Comparison of ENCODE assay signal across 7 cellular contexts in genomic region chr12:94980577-94980976, GRCh38. TPM values are rescaled to one million over a fixed set of nuclear protein-coding genes. Genes with fewer than 3 reads are reported as not detected.
DNase-seq lines count a peak whose midpoint lies in the region; ATAC-seq and TF ChIP-seq lines count a peak whose summit lies in the region.

No MANE protein-coding gene starts in this region.

- H3K4me1 Mint-ChIP-seq in nephron progenitor cell (peaks cover 9% of the 10 kb centered on the region), WTC11 (peaks cover 10% of the 10 kb centered on the region)

- H3K9me3 Mint-ChIP-seq in nephron progenitor cell: no peaks in the 10 kb centered on the region
- no peaks in the 10 kb centered on the region for H3K9me3 Mint-ChIP-seq in WTC11

- peak; percentile 23 for DNase-seq in EH (ENCODE audit: low read depth)
- DNase-seq in cerebellar cortex (ENCODE audit: low spot score): peak; percentile 54
- DNase-seq in nephron progenitor cell: no peak
- DNase-seq in WTC11 (ENCODE audit: low spot score): no peak

- CTCF ChIA-PET in WTC11 (lab: Charles Lee): no interaction called here

- POLR2A ChIA-PET in WTC11 (lab: Charles Lee): no interaction called here

- H3K27ac Mint-ChIP-seq in nephron progenitor cell (no peak overlapping the region), WTC11 (no peak overlapping the region)

- no peaks in the 10 kb centered on the region for H3K27me3 Mint-ChIP-seq in nephron progenitor cell (ENCODE audit: low read depth, poor library complexity)
- H3K27me3 Mint-ChIP-seq in WTC11 (ENCODE audit: low read depth): no peaks in the 10 kb centered on the region

- no peak for ATAC-seq in WTC11
- ATAC-seq in HG03108 (IDR thresholded peaks at IDR 0.05; ENCODE audit: unreplicated experiment): no peak
- ATAC-seq in GM19328 (IDR thresholded peaks at IDR 0.05; ENCODE audit: unreplicated experiment): no peak

- TF ChIP-seq CTCF in LNCAP (IDR thresholded peaks at IDR 0.05) (peak; percentile 65), nephron progenitor cell (IDR thresholded peaks at IDR 0.05) (peak; percentile 10), WTC11 (IDR thresholded peaks at IDR 0.05) (no peak)

- H3K4me3 Mint-ChIP-seq in nephron progenitor cell (no peak overlapping the region), WTC11 (no peak overlapping the region)

- H3K36me3 Mint-ChIP-seq in nephron progenitor cell (ENCODE audit: low read depth) (peaks cover 13% of the 10 kb centered on the region), WTC11 (no peaks in the 10 kb centered on the region)

TF ChIP-seq in WTC11, 78 proteins besides CTCF, POLR2A, EP300 and RAD21:
- no peak for TF ChIP-seq MYBL2 (CRISPR knock-in tag; IDR thresholded peaks at IDR 0.05)
- TF ChIP-seq ATF1 (CRISPR knock-in tag; IDR thresholded peaks at IDR 0.05): no peak
- no peak for TF ChIP-seq NFYB (CRISPR knock-in tag; conservative IDR thresholded peaks at IDR 0.05; ENCODE audit: low read depth)
- no peak for TF ChIP-seq FOXK1 (CRISPR knock-in tag; IDR thresholded peaks at IDR 0.05)
- TF ChIP-seq ARID4B (CRISPR knock-in tag; IDR thresholded peaks at IDR 0.05; ENCODE audit: borderline replicate concordance): no peak
- TF ChIP-seq CREM (CRISPR knock-in tag; IDR thresholded peaks at IDR 0.05): no peak
- TF ChIP-seq ZBTB21 (CRISPR knock-in tag; IDR thresholded peaks at IDR 0.05; ENCODE audit: borderline replicate concordance): no peak
- no peak for TF ChIP-seq ZNF219 (CRISPR knock-in tag; IDR thresholded peaks at IDR 0.05; ENCODE audit: borderline replicate concordance)
- no peak for TF ChIP-seq ZNF232 (CRISPR knock-in tag; IDR thresholded peaks at IDR 0.05)
- TF ChIP-seq FOXP1 (CRISPR knock-in tag; IDR thresholded peaks at IDR 0.05; ENCODE audit: borderline replicate concordance): no peak
- TF ChIP-seq EMX1 (CRISPR knock-in tag; IDR thresholded peaks at IDR 0.05): no peak
- TF ChIP-seq GTF2I (CRISPR knock-in tag; conservative IDR thresholded peaks at IDR 0.05): no peak
- TF ChIP-seq, protein P1, sequence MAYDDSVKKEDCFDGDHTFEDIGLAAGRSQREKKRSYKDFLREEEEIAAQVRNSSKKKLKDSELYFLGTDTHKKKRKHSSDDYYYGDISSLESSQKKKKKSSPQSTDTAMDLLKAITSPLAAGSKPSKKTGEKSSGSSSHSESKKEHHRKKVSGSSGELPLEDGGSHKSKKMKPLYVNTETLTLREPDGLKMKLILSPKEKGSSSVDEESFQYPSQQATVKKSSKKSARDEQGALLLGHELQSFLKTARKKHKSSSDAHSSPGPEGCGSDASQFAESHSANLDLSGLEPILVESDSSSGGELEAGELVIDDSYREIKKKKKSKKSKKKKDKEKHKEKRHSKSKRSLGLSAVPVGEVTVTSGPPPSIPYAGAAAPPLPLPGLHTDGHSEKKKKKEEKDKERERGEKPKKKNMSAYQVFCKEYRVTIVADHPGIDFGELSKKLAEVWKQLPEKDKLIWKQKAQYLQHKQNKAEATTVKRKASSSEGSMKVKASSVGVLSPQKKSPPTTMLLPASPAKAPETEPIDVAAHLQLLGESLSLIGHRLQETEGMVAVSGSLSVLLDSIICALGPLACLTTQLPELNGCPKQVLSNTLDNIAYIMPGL (CRISPR knock-in tag; IDR thresholded peaks at IDR 0.05): no peak
- no peak for TF ChIP-seq NFE2L1 (CRISPR knock-in tag; IDR thresholded peaks at IDR 0.05)
- no peak for TF ChIP-seq NR3C1 (CRISPR knock-in tag; conservative IDR thresholded peaks at IDR 0.05; ENCODE audit: low read depth)
- no peak for TF ChIP-seq ZNF138 (CRISPR knock-in tag; conservative IDR thresholded peaks at IDR 0.05)
- no peak for TF ChIP-seq ZNF121 (CRISPR knock-in tag; IDR thresholded peaks at IDR 0.05)
- TF ChIP-seq, protein P2, sequence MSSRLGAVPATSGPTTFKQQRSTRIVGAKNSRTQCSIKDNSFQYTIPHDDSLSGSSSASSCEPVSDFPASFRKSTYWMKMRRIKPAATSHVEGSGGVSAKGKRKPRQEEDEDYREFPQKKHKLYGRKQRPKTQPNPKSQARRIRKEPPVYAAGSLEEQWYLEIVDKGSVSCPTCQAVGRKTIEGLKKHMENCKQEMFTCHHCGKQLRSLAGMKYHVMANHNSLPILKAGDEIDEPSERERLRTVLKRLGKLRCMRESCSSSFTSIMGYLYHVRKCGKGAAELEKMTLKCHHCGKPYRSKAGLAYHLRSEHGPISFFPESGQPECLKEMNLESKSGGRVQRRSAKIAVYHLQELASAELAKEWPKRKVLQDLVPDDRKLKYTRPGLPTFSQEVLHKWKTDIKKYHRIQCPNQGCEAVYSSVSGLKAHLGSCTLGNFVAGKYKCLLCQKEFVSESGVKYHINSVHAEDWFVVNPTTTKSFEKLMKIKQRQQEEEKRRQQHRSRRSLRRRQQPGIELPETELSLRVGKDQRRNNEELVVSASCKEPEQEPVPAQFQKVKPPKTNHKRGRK (CRISPR knock-in tag; IDR thresholded peaks at IDR 0.05; ENCODE audit: borderline replicate concordance): no peak
- no peak for TF ChIP-seq ZNF671 (CRISPR knock-in tag; IDR thresholded peaks at IDR 0.05)

RNA-seq across cellular contexts. Expression of gene NDUFA12, which starts 22.9 kb away (rescaled TPM):
- total RNA-seq in WTC11 (2021): 87.3 to 102 TPM (median 97.0 TPM) in 3 replicates

Comparison
In these comparisons a context has a peak if more than half of its experiments do, and no peak if none do; other contexts are left out.
1. DNase-seq: peak in EH (single experiment) and cerebellar cortex (single experiment); none in nephron progenitor cell (single experiment) and WTC11 (single experiment).